In the genomic region with DNA sequence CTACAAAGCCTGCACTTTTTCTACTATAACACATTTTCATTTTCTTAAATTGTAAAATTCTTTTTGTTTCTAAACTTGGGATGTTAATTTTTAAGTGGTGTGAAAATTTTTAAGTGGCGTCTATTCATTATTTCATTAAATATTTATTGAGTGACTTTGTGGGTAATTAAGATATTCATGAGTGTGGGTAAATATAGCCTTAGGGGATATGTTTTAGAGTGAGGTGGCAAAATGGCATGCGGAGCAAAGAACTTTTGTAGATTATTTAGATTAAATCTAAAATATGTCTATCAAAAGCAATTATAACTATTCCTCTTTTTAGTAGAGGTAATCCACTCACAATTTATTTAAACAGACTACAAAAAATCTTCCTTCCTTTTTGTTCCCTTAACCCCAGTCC, we compare ENCODE assay signal across 12 cellular contexts.
"Had no signal": no experiment of that assay in that cellular context is flagged by ENCODE, and none has a peak within 500 bp of the region (broad histone marks: within the 10 kb centered on the region; RNA-seq: fewer than 3 reads in every experiment).

No MANE protein-coding gene starts in this region.

- H3K4me3 ChIP-seq: dorsolateral prefrontal cortex, esophagus muscularis mucosa, ovary, tibial nerve had no signal

- DNase-seq: activated CD4-positive, alpha-beta T cell treated with anti-CD3 and anti-CD28 coated beads for 1 hour; activated CD4-positive, alpha-beta T cell treated with anti-CD3 and anti-CD28 coated beads, Interleukin-2, amount 50 U/mL, for 48 hours; activated CD8-positive, alpha-beta memory T cell treated with anti-CD3 and anti-CD28 coated beads, Interleukin-2, amount 10 ng/mL, durations not matched to agents 7 days and 5 days; activated effector memory CD4-positive, alpha-beta T cell treated with anti-CD3 and anti-CD28 coated beads, Interleukin-2, amount 50 U/mL, for 16 hours; activated T-cell treated with anti-CD3 and anti-CD28 coated beads, Interleukin-2, amount 50 U/mL, for 4 hours; dorsolateral prefrontal cortex; ovary; retina; stimulated activated CD4-positive, alpha-beta T cell treated with anti-CD3 and anti-CD28 coated beads, Interleukin-1b, Interleukin-23, amount 100 ng/mL, for 48 hours had no signal

- H3K4me1 ChIP-seq: tibial nerve had no signal

- H3K27me3 ChIP-seq: dorsolateral prefrontal cortex, esophagus muscularis mucosa, ovary, tibial nerve had no signal

- H3K36me3 ChIP-seq: esophagus muscularis mucosa, ovary, tibial nerve had no signal

- H3K9me3 ChIP-seq: esophagus muscularis mucosa, ovary, tibial nerve had no signal

- H3K27ac ChIP-seq: dorsolateral prefrontal cortex, esophagus muscularis mucosa, ovary, tibial nerve had no signal

- ATAC-seq: activated CD8-positive, alpha-beta memory T cell treated with anti-CD3 and anti-CD28 coated beads, Interleukin-2, amount 10 ng/mL, durations not matched to agents 7 days and 5 days; activated T-cell treated with anti-CD3 and anti-CD28 coated beads, Interleukin-2, amount 50 U/mL, for 4 hours; stimulated activated memory B cell treated with anti-CD40 and anti-IgM and Interleukin-4, amounts not matched to agents 10 μg/mL and 1 μg/mL and 100 μg/mL, for 72 hours had no signal
